Comparison of ENCODE assay signal across 8 cellular contexts in genomic region chr7:29748286-29749099, GRCh38. TPM values are rescaled to one million over a fixed set of nuclear protein-coding genes. Genes with fewer than 3 reads are reported as not detected.
DNase-seq lines count a peak whose midpoint lies in the region; ATAC-seq, FAIRE-seq and TF ChIP-seq lines count a peak whose summit lies in the region.

No MANE protein-coding gene starts in this region.

- TF ChIP-seq EP300 in Ishikawa (IDR thresholded peaks at IDR 0.05; ENCODE audit: borderline replicate concordance): no peak

- no peaks in the 10 kb centered on the region for H3K27me3 ChIP-seq in OCI-LY3 (ENCODE audit: low read depth, low read length)

- no peak overlapping the region for H3K4me3 ChIP-seq in OCI-LY3 (ENCODE audit: low read length)

- TF ChIP-seq CTCF in OCI-LY3 (IDR thresholded peaks at IDR 0.05; ENCODE audit: low read depth, low read length) (peak; percentile 48), neural crest cell (conservative IDR thresholded peaks at IDR 0.05) (peak; percentile 75)

- H3K36me3 Mint-ChIP-seq in neural crest cell (ENCODE audit: low read depth): no peaks in the 10 kb centered on the region

- no peaks in the 10 kb centered on the region for H3K4me1 Mint-ChIP-seq in neural crest cell

- no peak overlapping the region for H3K27ac Mint-ChIP-seq in neural crest cell (ENCODE audit: unreplicated experiment)

- no peaks in the 10 kb centered on the region for H3K4me1 ChIP-seq in OCI-LY3 (ENCODE audit: low read length)

- no peak overlapping the region for H3K27ac ChIP-seq in OCI-LY3 (ENCODE audit: low read length)

- peak; percentile 81 for FAIRE-seq in endometrium (lab: Jason Lieb, UNC)

- H3K9ac ChIP-seq in OCI-LY3 (ENCODE audit: low read length): no peak overlapping the region

- ATAC-seq in GM21717 (IDR thresholded peaks at IDR 0.05; ENCODE audit: unreplicated experiment): no peak

- peak; percentile 68 for TF ChIP-seq RAD21 in Ishikawa (IDR thresholded peaks at IDR 0.05; ENCODE audit: low read depth)

- H2AFZ ChIP-seq in OCI-LY3 (ENCODE audit: low read depth, low read length): no peak overlapping the region

- no peaks in the 10 kb centered on the region for H3K9me3 Mint-ChIP-seq in neural crest cell

- H4K20me1 ChIP-seq in OCI-LY3 (ENCODE audit: insufficient read depth, low read length): no peaks in the 10 kb centered on the region

- no peak overlapping the region for H3K4me2 ChIP-seq in OCI-LY3 (ENCODE audit: low read length)

- H3K79me2 ChIP-seq in OCI-LY3 (ENCODE audit: low read length): no peaks in the 10 kb centered on the region

- H3K9me3 ChIP-seq in OCI-LY3 (ENCODE audit: insufficient read depth, low read length): no peaks in the 10 kb centered on the region

- no peak overlapping the region for H3K4me3 Mint-ChIP-seq in neural crest cell

- DNase-seq in CD1c-positive myeloid dendritic cell (ENCODE audit: extremely low spot score) (peak; percentile 36), neural crest cell (ENCODE audit: low read depth, low spot score) (no peak), cerebellar nuclear complex (lab: John Stamatoyannopoulos, UW) (no peak)
- DNase-seq in activated CD4-positive, CD25-positive, alpha-beta regulatory T cell treated with anti-CD3 and anti-CD28 coated beads, Interleukin-2, amount 50 U/mL, for 72 hours: no peak

- H3K36me3 ChIP-seq in OCI-LY3 (replicated peaks; ENCODE audit: low read depth, low read length): no peaks in the 10 kb centered on the region

- peaks cover 9% of the 10 kb centered on the region for H3K27me3 Mint-ChIP-seq in neural crest cell (ENCODE audit: low read depth)

TF ChIP-seq in Ishikawa, 13 proteins besides CTCF, POLR2A, EP300 and RAD21:
- TF ChIP-seq TEAD4 (IDR thresholded peaks at IDR 0.05) (peak; percentile 22; the same call in 1 of the 2 replicates), YY1 (IDR thresholded peaks at IDR 0.05; ENCODE audit: low read depth) (no peak)

RNA-seq across cellular contexts. Expression of gene WIPF3, which starts 57.8 kb away (rescaled TPM):
- total RNA-seq in neural crest cell: 4.0 and 5.1 TPM in 2 replicates
